15 cellular contexts compared by ENCODE assay signal in the genomic region with DNA sequence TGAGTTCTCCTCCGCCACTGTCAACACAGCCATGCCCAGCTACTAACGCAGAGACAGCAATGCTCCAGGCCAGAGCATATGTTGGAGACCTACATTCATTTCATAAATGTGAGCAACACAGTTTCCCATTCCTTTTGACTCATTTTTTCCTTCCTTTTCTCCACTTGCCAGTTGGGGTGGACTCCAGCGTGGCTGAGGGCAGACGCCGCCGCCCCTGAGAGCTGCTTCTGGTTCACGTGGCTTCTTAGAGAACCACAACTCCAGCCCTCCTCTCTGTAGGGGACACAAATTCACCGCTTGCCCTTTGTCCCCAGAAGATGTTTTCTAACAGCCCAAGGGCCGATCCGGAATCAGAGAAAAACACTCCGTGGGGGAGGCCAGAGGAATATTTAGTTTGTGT. TPM values are rescaled to one million over a fixed set of nuclear protein-coding genes. Genes with fewer than 3 reads are reported as not detected.
DNase-seq lines count a peak whose midpoint lies in the region; ATAC-seq, FAIRE-seq and TF ChIP-seq lines count a peak whose summit lies in the region.
"Had no signal": no experiment of that assay in that cellular context is flagged by ENCODE, and none has a peak within 500 bp of the region (broad histone marks: within the 10 kb centered on the region; RNA-seq: fewer than 3 reads in every experiment).

No MANE protein-coding gene starts in this region.

- POLR2A ChIA-PET in activated CD8-positive, alpha-beta T cell treated with anti-CD3 and anti-CD28 coated beads for 36 hours (lab: Charles Lee), result interaction anchor here (0.8 kb wide), 1 partner anchor 80 kb away, joined by 3 read pairs; no protein-coding TSS in a partner anchor
- POLR2A ChIA-PET in activated CD8-positive, alpha-beta T cell treated with anti-CD3 and anti-CD28 coated beads, Interleukin-2, amount 10 ng/mL, durations not matched to agents 7 days and 5 days (lab: Charles Lee), result no interaction called here

- peaks cover 24% of the 10 kb centered on the region for H3K27me3 Mint-ChIP-seq in activated CD8-positive, alpha-beta T cell treated with anti-CD3 and anti-CD28 coated beads for 36 hours
- peaks cover 13% of the 10 kb centered on the region for H3K27me3 Mint-ChIP-seq in activated CD8-positive, alpha-beta T cell treated with anti-CD3 and anti-CD28 coated beads, Interleukin-2, amount 10 ng/mL, durations not matched to agents 7 days and 5 days (ENCODE audit: low read depth)

- H3K27ac ChIP-seq in left lung (peak overlapping the region in 1 of 2 donors; percentile 80), thoracic aorta (peak overlapping the region; percentile 92 to 94), kidney (ENCODE audit: low read depth in 2 of 2, low read length in 2 of 2) (peak overlapping the region in 1 of 2 donors; percentile 67)
- H3K27ac ChIP-seq: SJCRH30 had no signal

- no peak overlapping the region for H3K4me3 ChIP-seq in left lung
- H3K4me3 ChIP-seq in thoracic aorta, result no peak overlapping the region
- peak overlapping the region in 1 of 2 donors; percentile 61 for H3K4me3 ChIP-seq in kidney (ENCODE audit: low read length in 2 of 2)
- H3K4me3 ChIP-seq: dorsolateral prefrontal cortex, gastroesophageal sphincter, SJCRH30 had no signal

- H3K9ac ChIP-seq in kidney (ENCODE audit: low read length in 2 of 2), result peak overlapping the region in 1 of 2 donors; percentile 40

- no peak for TF ChIP-seq CTCF in activated CD8-positive, alpha-beta T cell treated with anti-CD3 and anti-CD28 coated beads for 36 hours (IDR thresholded peaks at IDR 0.05)
- TF ChIP-seq CTCF in left lung (IDR thresholded peaks at IDR 0.05) (no peak), thoracic aorta (IDR thresholded peaks at IDR 0.05) (no peak), kidney (IDR thresholded peaks at IDR 0.05; ENCODE audit: borderline replicate concordance, extremely low read depth, insufficient read depth) (no peak)

- H3K4me1 ChIP-seq in left lung (no peaks in the 10 kb centered on the region), thoracic aorta (ENCODE audit: control insufficient read depth in 1 of 2, low read depth in 2 of 2) (peaks cover 18 to 53% of the 10 kb centered on the region in 2 donors), kidney (ENCODE audit: control insufficient read depth in 1 of 2, insufficient read depth in 1 of 2, low read depth in 1 of 2, low read length in 2 of 2) (peaks cover 2 to 5% of the 10 kb centered on the region in 2 donors)

- H3K36me3 Mint-ChIP-seq in activated CD8-positive, alpha-beta T cell treated with anti-CD3 and anti-CD28 coated beads for 36 hours (ENCODE audit: low read depth), result no peaks in the 10 kb centered on the region
- H3K36me3 Mint-ChIP-seq in activated CD8-positive, alpha-beta T cell treated with anti-CD3 and anti-CD28 coated beads, Interleukin-2, amount 10 ng/mL, durations not matched to agents 7 days and 5 days (ENCODE audit: low read depth), result no peaks in the 10 kb centered on the region

- H3K9me3 ChIP-seq in left lung, result peaks cover 0 to 5% of the 10 kb centered on the region in 2 donors
- H3K9me3 ChIP-seq in thoracic aorta, result no peaks in the 10 kb centered on the region
- H3K9me3 ChIP-seq in kidney (ENCODE audit: control insufficient read depth in 1 of 2, low read length in 2 of 2), result peaks cover 0 to 2% of the 10 kb centered on the region in 2 donors
- H3K9me3 ChIP-seq: SJCRH30 had no signal

- H3K36me3 ChIP-seq in left lung (no peaks in the 10 kb centered on the region), thoracic aorta (no peaks in the 10 kb centered on the region), kidney (ENCODE audit: control insufficient read depth in 1 of 2, insufficient read depth in 2 of 2, low read length in 2 of 2) (no peaks in the 10 kb centered on the region)
- H3K36me3 ChIP-seq: gastroesophageal sphincter, SJCRH30 had no signal

- H3K9me3 Mint-ChIP-seq in activated CD8-positive, alpha-beta T cell treated with anti-CD3 and anti-CD28 coated beads for 36 hours, result peaks cover 1% of the 10 kb centered on the region
- peaks cover 8% of the 10 kb centered on the region for H3K9me3 Mint-ChIP-seq in activated CD8-positive, alpha-beta T cell treated with anti-CD3 and anti-CD28 coated beads, Interleukin-2, amount 10 ng/mL, durations not matched to agents 7 days and 5 days (ENCODE audit: insufficient read depth)

- no peak overlapping the region for H3K4me3 Mint-ChIP-seq in activated CD8-positive, alpha-beta T cell treated with anti-CD3 and anti-CD28 coated beads for 36 hours
- H3K4me3 Mint-ChIP-seq in activated CD8-positive, alpha-beta T cell treated with anti-CD3 and anti-CD28 coated beads, Interleukin-2, amount 10 ng/mL, durations not matched to agents 7 days and 5 days, result no peak overlapping the region

- H3K27me3 ChIP-seq in left lung (peaks cover 10 to 45% of the 10 kb centered on the region in 2 donors), thoracic aorta (replicated peaks; ENCODE audit: insufficient read depth) (no peaks in the 10 kb centered on the region)
- H3K27me3 ChIP-seq: SJCRH30 had no signal

- no peak overlapping the region for H3K27ac Mint-ChIP-seq in activated CD8-positive, alpha-beta T cell treated with anti-CD3 and anti-CD28 coated beads for 36 hours
- no peak overlapping the region for H3K27ac Mint-ChIP-seq in activated CD8-positive, alpha-beta T cell treated with anti-CD3 and anti-CD28 coated beads, Interleukin-2, amount 10 ng/mL, durations not matched to agents 7 days and 5 days

- peaks cover 9% of the 10 kb centered on the region for H3K4me1 Mint-ChIP-seq in activated CD8-positive, alpha-beta T cell treated with anti-CD3 and anti-CD28 coated beads for 36 hours (ENCODE audit: low read depth)
- H3K4me1 Mint-ChIP-seq in activated CD8-positive, alpha-beta T cell treated with anti-CD3 and anti-CD28 coated beads, Interleukin-2, amount 10 ng/mL, durations not matched to agents 7 days and 5 days (ENCODE audit: low read depth), result peaks cover under 1% of the 10 kb centered on the region

- no peak for FAIRE-seq in kidney (lab: Jason Lieb, UNC)
- FAIRE-seq: D721Med, HTR-8/SVneo had no signal

- DNase-seq in activated CD8-positive, alpha-beta T cell treated with anti-CD3 and anti-CD28 coated beads for 36 hours, result peak; percentile 31
- no peak for DNase-seq in activated CD8-positive, alpha-beta T cell treated with anti-CD3 and anti-CD28 coated beads, Interleukin-2, amount 10 ng/mL, durations not matched to agents 7 days and 5 days
- DNase-seq in amniotic stem cell (lab: John Stamatoyannopoulos, UW) (peak; percentile 75), left lung (no peak), thoracic aorta (ENCODE audit: low spot score) (no peak), NCI-H1930 (lab: John Stamatoyannopoulos, UW) (no peak), putamen (ENCODE audit: low spot score) (no peak), kidney (no peak)
- DNase-seq: dorsolateral prefrontal cortex, islet precursor cell, NCI-H2171 treated with DMSO at 0.1 percent for 48 hours, SJCRH30 had no signal

- ATAC-seq in activated CD8-positive, alpha-beta T cell treated with anti-CD3 and anti-CD28 coated beads for 36 hours, result peak; percentile 61
- no peak for ATAC-seq in activated CD8-positive, alpha-beta T cell treated with anti-CD3 and anti-CD28 coated beads, Interleukin-2, amount 10 ng/mL, durations not matched to agents 7 days and 5 days
- peak; percentile 39 for ATAC-seq in left lung
- no peak for ATAC-seq in thoracic aorta (ENCODE audit: insufficient number of reproducible peaks, low FRiP score, low read depth)
- ATAC-seq: gastroesophageal sphincter had no signal

- intact Hi-C loops in activated CD8-positive, alpha-beta T cell treated with anti-CD3 and anti-CD28 coated beads for 36 hours (cut with micrococcal nuclease), result no loop called here
- intact Hi-C loops in left lung (cut with DNase I), result no loop called here
- intact Hi-C loops in kidney (cut with DNase I), result no loop called here

- CTCF ChIA-PET in activated CD8-positive, alpha-beta T cell treated with anti-CD3 and anti-CD28 coated beads for 36 hours (lab: Charles Lee), result interaction anchor here (1.4 to 1.7 kb wide), 2 partner anchors 33 to 97 kb away, joined by 4 to 8 read pairs; no protein-coding TSS in a partner anchor
- CTCF ChIA-PET in activated CD8-positive, alpha-beta T cell treated with anti-CD3 and anti-CD28 coated beads, Interleukin-2, amount 10 ng/mL, durations not matched to agents 7 days and 5 days (lab: Charles Lee), result interaction anchor here (0.8 kb wide), 1 partner anchor 96 kb away, joined by 3 read pairs; no protein-coding TSS in a partner anchor

RNA-seq across cellular contexts. Expression of gene ZCCHC14, which starts 45.8 kb away (rescaled TPM):
- total RNA-seq in activated CD8-positive, alpha-beta T cell treated with anti-CD3 and anti-CD28 coated beads for 36 hours, result 1 to 10 TPM; 4.6 to 5.9 TPM
- 1 to 10 TPM; 2.6 to 2.7 TPM for total RNA-seq in activated CD8-positive, alpha-beta T cell treated with anti-CD3 and anti-CD28 coated beads, Interleukin-2, amount 10 ng/mL, durations not matched to agents 7 days and 5 days
- total RNA-seq in left lung (10 to 100 TPM; 23.4 to 24.1 TPM), thoracic aorta (10 to 100 TPM; 33.0 to 45.6 TPM), kidney (32.8 TPM)
- polyA plus RNA-seq in kidney (ENCODE audit: insufficient read depth, low read depth, low replicate concordance), result 6.4 TPM

Comparison
In these comparisons a context has a peak if more than half of its experiments do, and no peak if none do; other contexts are left out.
1. ATAC-seq: peak in activated CD8-positive, alpha-beta T cell treated with anti-CD3 and anti-CD28 coated beads for 36 hours (single experiment) and left lung (single experiment); none in activated CD8-positive, alpha-beta T cell treated with anti-CD3 and anti-CD28 coated beads, Interleukin-2, amount 10 ng/mL, durations not matched to agents 7 days and 5 days (single experiment) and thoracic aorta (single experiment).
2. DNase-seq: peak in activated CD8-positive, alpha-beta T cell treated with anti-CD3 and anti-CD28 coated beads for 36 hours (single experiment) and amniotic stem cell (single experiment); none in activated CD8-positive, alpha-beta T cell treated with anti-CD3 and anti-CD28 coated beads, Interleukin-2, amount 10 ng/mL, durations not matched to agents 7 days and 5 days (single experiment), left lung (0 of 2), thoracic aorta (single experiment), NCI-H1930 (0 of 2), putamen (single experiment) and kidney (single experiment).